Comparison of ENCODE assay signal across 8 cellular contexts in the genomic region with DNA sequence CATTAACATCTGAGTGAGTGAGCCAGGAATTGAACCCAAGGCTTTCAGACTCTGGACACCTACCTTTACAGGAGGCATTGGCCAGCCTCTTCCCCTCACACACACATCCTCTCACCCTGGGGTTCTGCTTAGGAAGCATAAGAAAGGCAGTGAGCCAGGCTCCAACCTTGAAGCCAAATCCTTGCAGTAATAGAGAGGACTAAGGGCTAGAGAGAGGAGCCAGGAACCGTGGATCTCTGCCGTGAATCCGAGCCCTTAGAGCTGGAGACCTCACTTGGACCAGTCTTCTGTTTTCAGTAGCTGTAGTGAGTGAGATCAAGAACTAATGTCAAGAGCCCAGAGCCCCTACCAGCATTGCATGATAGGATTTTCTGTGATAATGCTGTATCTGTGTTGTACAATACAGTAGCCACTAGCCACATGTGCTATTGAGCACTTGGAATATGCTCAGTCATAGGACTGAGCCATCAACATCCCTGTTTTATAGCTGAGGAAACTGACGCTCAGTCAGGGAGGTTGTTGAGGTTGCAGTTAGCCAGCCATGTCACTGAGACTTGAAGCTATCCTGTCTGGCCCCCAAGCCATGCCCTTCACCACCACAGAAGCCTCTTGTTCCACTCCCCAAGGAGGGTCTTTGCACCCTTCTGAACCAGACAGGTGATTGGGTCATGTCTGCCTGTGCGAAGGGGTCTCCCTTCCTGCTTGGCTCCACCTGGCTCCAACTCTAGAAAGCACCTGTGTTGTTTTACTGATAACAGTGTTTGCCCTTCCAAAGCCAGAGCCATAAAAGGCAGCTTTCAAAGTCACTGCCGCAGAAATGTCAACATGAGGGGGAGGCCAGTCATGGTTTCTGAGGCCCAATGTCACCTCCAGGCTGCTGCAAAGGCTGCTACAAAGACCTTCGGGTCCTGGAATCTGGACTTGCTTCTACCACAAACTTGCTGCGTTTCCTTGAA.
DNase-seq lines count a peak whose midpoint lies in the region; ATAC-seq and TF ChIP-seq lines count a peak whose summit lies in the region.

No MANE protein-coding gene starts in this region.

- H2AFZ ChIP-seq in OCI-LY3 (ENCODE audit: low read depth, low read length), result peak overlapping the region; percentile 91

- peak overlapping the region in 2 of 3 donors; percentile 4 to 57 for H3K27ac Mint-ChIP-seq in IgD-negative memory B cell

- CTCF ChIA-PET in RWPE1 (lab: Yijun Ruan, JAX), result interaction anchor here (0.6 kb wide), 1 partner anchor 18 kb away, joined by 3 read pairs; no protein-coding TSS in a partner anchor

- peaks cover 34% of the 10 kb centered on the region for H3K4me1 ChIP-seq in OCI-LY3 (ENCODE audit: low read length)
- peaks cover 26% of the 10 kb centered on the region for H3K4me1 ChIP-seq in cardiac muscle cell (ENCODE audit: low read depth)

- DNase-seq in cardiac muscle cell (ENCODE audit: low read depth in 1 of 2, low spot score in 1 of 2) (peak in 1 of 2 donors; percentile 51), NCI-H524 (lab: John Stamatoyannopoulos, UW) (no peak), inferior parietal cortex (ENCODE audit: extremely low spot score) (no peak), RWPE1 (ENCODE audit: low spot score) (no peak)
- DNase-seq in stimulated activated naive CD8-positive, alpha-beta T cell treated with anti-CD3 and anti-CD28 coated beads, Interleukin-15, Interleukin-2, amounts not matched to agents 100 U/mL and 50 U/mL, for 24 hours, result peak; percentile 19

- H3K36me3 ChIP-seq in OCI-LY3 (replicated peaks; ENCODE audit: low read depth, low read length) (no peaks in the 10 kb centered on the region), cardiac muscle cell (no peaks in the 10 kb centered on the region)

- peak; percentile 58 for ATAC-seq in stimulated activated naive CD8-positive, alpha-beta T cell treated with anti-CD3 and anti-CD28 coated beads, Interleukin-15, Interleukin-2, amounts not matched to agents 100 U/mL and 50 U/mL, for 24 hours
- ATAC-seq in GM19023 (IDR thresholded peaks at IDR 0.05; ENCODE audit: unreplicated experiment), result no peak

- peaks cover 6 to 15% (median 9%) of the 10 kb centered on the region in 3 donors for H3K4me1 Mint-ChIP-seq in IgD-negative memory B cell

- POLR2A ChIA-PET in RWPE1 (lab: Yijun Ruan, JAX; ENCODE audit: low non-redundant PET), result no interaction called here

- TF ChIP-seq CTCF in OCI-LY3 (IDR thresholded peaks at IDR 0.05; ENCODE audit: low read depth, low read length) (no peak), cardiac muscle cell (IDR thresholded peaks at IDR 0.05; ENCODE audit: low read depth, low read length) (no peak), RWPE1 (conservative IDR thresholded peaks at IDR 0.05; ENCODE audit: low read depth) (no peak)

- no peaks in the 10 kb centered on the region for H4K20me1 ChIP-seq in OCI-LY3 (ENCODE audit: insufficient read depth, low read length)

- H3K79me2 ChIP-seq in OCI-LY3 (ENCODE audit: low read length), result no peaks in the 10 kb centered on the region

- H3K9me3 Mint-ChIP-seq in IgD-negative memory B cell, result no peaks in the 10 kb centered on the region

- H3K27me3 ChIP-seq in OCI-LY3 (ENCODE audit: low read depth, low read length) (no peaks in the 10 kb centered on the region), cardiac muscle cell (no peaks in the 10 kb centered on the region)

- H3K27me3 Mint-ChIP-seq in IgD-negative memory B cell, result peaks cover 2% of the 10 kb centered on the region

- H3K36me3 Mint-ChIP-seq in IgD-negative memory B cell, result no peaks in the 10 kb centered on the region

- H3K4me3 ChIP-seq in OCI-LY3 (ENCODE audit: low read length), result no peak overlapping the region
- H3K4me3 ChIP-seq in cardiac muscle cell, result no peak overlapping the region

- no peak overlapping the region for H3K4me2 ChIP-seq in OCI-LY3 (ENCODE audit: low read length)

- H3K27ac ChIP-seq in OCI-LY3 (ENCODE audit: low read length), result no peak overlapping the region
- peak overlapping the region; percentile 74 for H3K27ac ChIP-seq in cardiac muscle cell
- H3K27ac ChIP-seq in RWPE1, result no peak overlapping the region

- no peak overlapping the region for H3K9ac ChIP-seq in OCI-LY3 (ENCODE audit: low read length)

- no peak overlapping the region for H3K4me3 Mint-ChIP-seq in IgD-negative memory B cell

- H3K9me3 ChIP-seq in OCI-LY3 (ENCODE audit: insufficient read depth, low read length) (no peaks in the 10 kb centered on the region), cardiac muscle cell (ENCODE audit: low read depth) (no peaks in the 10 kb centered on the region)
